10 cellular contexts compared by ENCODE assay signal in the genomic region with DNA sequence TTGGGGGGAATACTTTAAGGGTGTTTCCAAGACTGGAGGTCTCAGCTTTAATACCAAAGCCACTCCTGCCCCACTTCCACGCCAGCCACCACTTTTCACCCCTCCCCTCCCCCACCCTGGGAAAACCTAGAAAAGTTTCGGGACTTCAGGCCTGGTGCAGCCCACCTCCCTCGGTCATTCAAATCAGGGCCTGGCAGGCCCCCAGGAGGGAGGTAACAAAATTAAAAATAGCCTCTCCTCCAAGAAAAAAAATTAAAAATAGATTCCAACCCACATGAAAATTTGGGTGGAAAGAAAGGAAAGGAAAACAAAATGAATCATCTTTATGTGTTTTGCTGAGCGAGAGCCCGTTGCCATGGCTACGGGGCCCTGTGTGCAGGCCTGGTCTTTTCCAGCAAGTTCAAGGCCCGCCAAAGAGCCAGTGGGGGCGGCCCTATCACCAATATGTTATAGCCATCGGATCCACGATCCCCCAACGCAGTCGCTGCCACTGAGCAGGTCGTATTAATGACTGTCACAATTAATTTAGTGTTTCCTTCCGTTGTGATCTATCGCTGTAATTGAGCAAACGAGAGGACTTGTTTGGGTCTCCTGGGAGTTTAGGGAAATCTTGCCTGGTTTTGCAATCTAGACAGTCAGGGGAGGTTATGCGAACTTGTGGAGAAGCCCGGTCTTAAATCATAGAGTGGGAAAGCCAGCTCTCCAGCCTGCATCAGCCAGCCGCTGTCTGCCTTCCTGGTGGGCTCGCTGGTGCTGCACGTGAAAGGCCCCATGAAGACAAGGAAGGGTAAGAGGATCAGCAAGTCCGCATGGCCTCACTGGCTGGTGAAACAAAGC.
DNase-seq lines count a peak whose midpoint lies in the region; ATAC-seq and TF ChIP-seq lines count a peak whose summit lies in the region.
"Had no signal": no experiment of that assay in that cellular context is flagged by ENCODE, and none has a peak within 500 bp of the region (broad histone marks: within the 10 kb centered on the region; RNA-seq: fewer than 3 reads in every experiment).

No MANE protein-coding gene starts in this region.

- TF ChIP-seq CTCF in testis (IDR thresholded peaks at IDR 0.05) = no peak

- peaks cover 10% of the 10 kb centered on the region for H3K4me1 Mint-ChIP-seq in activated CD4-positive, alpha-beta T cell treated with anti-CD3 and anti-CD28 coated beads, Interleukin-2, amount 10 ng/mL, durations not matched to agents 24 days and 14 days
- H3K4me1 Mint-ChIP-seq in stimulated activated naive B cell treated with anti-CD40 and anti-IgM and Interleukin-4, amounts not matched to agents 10 μg/mL and 1 μg/mL and 100 μg/mL, for 72 hours = peaks cover 6 to 7% of the 10 kb centered on the region in 2 donors

- H3K4me3 ChIP-seq in testis = no peak overlapping the region
- H3K4me3 ChIP-seq: suprapubic skin had no signal

- WGBS in testis, 2 donors = 32 to 37% methylated on average over 17 to 22 of the region's 22 CpGs

- no peak for TF ChIP-seq POLR2A in testis (IDR thresholded peaks at IDR 0.05)

- no peaks in the 10 kb centered on the region for H3K36me3 ChIP-seq in testis (ENCODE audit: low read depth, missing control alignments)
- H3K36me3 ChIP-seq: suprapubic skin had no signal

- peak overlapping the region; percentile 59 for H3K27ac Mint-ChIP-seq in activated CD4-positive, alpha-beta T cell treated with anti-CD3 and anti-CD28 coated beads, Interleukin-2, amount 10 ng/mL, durations not matched to agents 24 days and 14 days
- H3K27ac Mint-ChIP-seq in stimulated activated naive B cell treated with anti-CD40 and anti-IgM and Interleukin-4, amounts not matched to agents 10 μg/mL and 1 μg/mL and 100 μg/mL, for 72 hours = no peak overlapping the region

- no peaks in the 10 kb centered on the region for H3K27me3 Mint-ChIP-seq in activated CD4-positive, alpha-beta T cell treated with anti-CD3 and anti-CD28 coated beads, Interleukin-2, amount 10 ng/mL, durations not matched to agents 24 days and 14 days
- peaks cover 7% of the 10 kb centered on the region in 2 donors for H3K27me3 Mint-ChIP-seq in stimulated activated naive B cell treated with anti-CD40 and anti-IgM and Interleukin-4, amounts not matched to agents 10 μg/mL and 1 μg/mL and 100 μg/mL, for 72 hours

- no peak overlapping the region for H3K27ac ChIP-seq in testis
- H3K27ac ChIP-seq: HL-60, suprapubic skin had no signal

- intact Hi-C loops in activated CD4-positive, alpha-beta T cell treated with anti-CD3 and anti-CD28 coated beads, Interleukin-2, amount 10 ng/mL, durations not matched to agents 24 days and 14 days (cut with micrococcal nuclease) = no loop called here
- intact Hi-C loops in left colon (cut with DNase I, micrococcal nuclease) = no loop called here
- intact Hi-C loops in testis (cut with DNase I; ENCODE audit: low total_unique reads) = no loop called here

- no peaks in the 10 kb centered on the region for H3K27me3 ChIP-seq in testis
- H3K27me3 ChIP-seq: suprapubic skin had no signal

- H3K9me3 Mint-ChIP-seq in activated CD4-positive, alpha-beta T cell treated with anti-CD3 and anti-CD28 coated beads, Interleukin-2, amount 10 ng/mL, durations not matched to agents 24 days and 14 days = no peaks in the 10 kb centered on the region
- H3K9me3 Mint-ChIP-seq in stimulated activated naive B cell treated with anti-CD40 and anti-IgM and Interleukin-4, amounts not matched to agents 10 μg/mL and 1 μg/mL and 100 μg/mL, for 72 hours = no peaks in the 10 kb centered on the region

- no peaks in the 10 kb centered on the region for H3K9me3 ChIP-seq in testis
- H3K9me3 ChIP-seq: suprapubic skin had no signal

- no peak for DNase-seq in activated CD4-positive, alpha-beta T cell treated with anti-CD3 and anti-CD28 coated beads, Interleukin-2, amount 10 ng/mL, durations not matched to agents 24 days and 14 days
- DNase-seq in activated CD4-positive, alpha-beta T cell treated with anti-CD3 and anti-CD28 coated beads for 1 hour = no peak
- DNase-seq in amniotic epithelial cell (ENCODE audit: low read depth) (peak; percentile 60), left colon (peak; percentile 30 to 34), testis (peak; percentile 69), DMS79 treated with DMSO at 0.1 percent for 48 hours (lab: John Stamatoyannopoulos, UW) (no peak)
- no peak for DNase-seq in stimulated activated naive B cell treated with anti-CD40 and anti-IgM and Interleukin-4, amounts not matched to agents 10 μg/mL and 1 μg/mL and 100 μg/mL, for 72 hours

- peaks cover 1% of the 10 kb centered on the region for H3K36me3 Mint-ChIP-seq in activated CD4-positive, alpha-beta T cell treated with anti-CD3 and anti-CD28 coated beads, Interleukin-2, amount 10 ng/mL, durations not matched to agents 24 days and 14 days (ENCODE audit: low read depth)
- peaks cover 0 to 2% of the 10 kb centered on the region in 2 donors for H3K36me3 Mint-ChIP-seq in stimulated activated naive B cell treated with anti-CD40 and anti-IgM and Interleukin-4, amounts not matched to agents 10 μg/mL and 1 μg/mL and 100 μg/mL, for 72 hours

- no peak for ATAC-seq in left colon
- ATAC-seq in stimulated activated naive B cell treated with anti-CD40 and anti-IgM and Interleukin-4, amounts not matched to agents 10 μg/mL and 1 μg/mL and 100 μg/mL, for 72 hours (replicated peaks) = no peak
- no peak for ATAC-seq in GM18870 (IDR thresholded peaks at IDR 0.05; ENCODE audit: unreplicated experiment)

- H3K4me3 Mint-ChIP-seq in activated CD4-positive, alpha-beta T cell treated with anti-CD3 and anti-CD28 coated beads, Interleukin-2, amount 10 ng/mL, durations not matched to agents 24 days and 14 days = no peak overlapping the region
- no peak overlapping the region for H3K4me3 Mint-ChIP-seq in stimulated activated naive B cell treated with anti-CD40 and anti-IgM and Interleukin-4, amounts not matched to agents 10 μg/mL and 1 μg/mL and 100 μg/mL, for 72 hours

- peaks cover 3% of the 10 kb centered on the region for H3K4me1 ChIP-seq in testis
- H3K4me1 ChIP-seq: suprapubic skin had no signal

Comparison
In these comparisons a context has a peak if more than half of its experiments do, and no peak if none do; other contexts are left out.
1. DNase-seq: peak in amniotic epithelial cell (single experiment), left colon (2 of 2) and testis (single experiment); none in activated CD4-positive, alpha-beta T cell treated with anti-CD3 and anti-CD28 coated beads, Interleukin-2, amount 10 ng/mL, durations not matched to agents 24 days and 14 days (single experiment), activated CD4-positive, alpha-beta T cell treated with anti-CD3 and anti-CD28 coated beads for 1 hour (single experiment), stimulated activated naive B cell treated with anti-CD40 and anti-IgM and Interleukin-4, amounts not matched to agents 10 μg/mL and 1 μg/mL and 100 μg/mL, for 72 hours (single experiment) and DMS79 treated with DMSO at 0.1 percent for 48 hours (single experiment).